In the genomic region with DNA sequence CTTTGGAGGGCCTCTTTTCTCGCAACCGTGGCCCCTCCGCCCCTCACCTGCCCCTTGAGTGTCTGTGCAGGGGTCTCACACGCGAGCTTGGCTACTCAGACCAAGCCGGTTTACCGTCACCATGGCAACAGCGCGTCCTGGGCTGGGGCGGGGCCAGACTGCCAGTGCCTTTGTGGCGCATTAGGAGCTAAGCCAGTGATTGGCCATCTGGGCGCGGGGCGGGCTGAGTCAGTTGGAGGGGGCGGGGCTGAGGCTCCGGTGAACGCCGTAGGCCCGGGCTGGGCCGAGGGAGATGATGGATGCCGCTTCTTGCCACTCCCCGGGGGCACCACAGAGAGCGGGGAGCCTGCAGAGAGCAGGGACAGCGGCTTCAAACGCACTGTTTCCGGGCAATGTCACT, we compare ENCODE assay signal across 8 cellular contexts. TPM values are rescaled to one million over a fixed set of nuclear protein-coding genes. Genes with fewer than 3 reads are reported as not detected.
DNase-seq lines count a peak whose midpoint lies in the region; ATAC-seq and TF ChIP-seq lines count a peak whose summit lies in the region.

No MANE protein-coding gene starts in this region.

- no peak for TF ChIP-seq POLR2A in stomach (IDR thresholded peaks at IDR 0.05)

- TF ChIP-seq CTCF in HFFc6 (IDR thresholded peaks at IDR 0.05) (no peak), omental fat pad (IDR thresholded peaks at IDR 0.05) (no peak), stomach (IDR thresholded peaks at IDR 0.05) (no peak)

- TF ChIP-seq EP300 in stomach (IDR thresholded peaks at IDR 0.05): no peak

- ATAC-seq in SK-N-SH treated with all-trans-retinoic acid at 6 μM for 48 hours: peak; percentile 86
- ATAC-seq in Right ventricle myocardium superior (ENCODE audit: poor library complexity): peak; percentile 99
- peak; percentile 96 for ATAC-seq in omental fat pad (ENCODE audit: low FRiP score)

- CTCF ChIA-PET in CD4-positive, alpha-beta memory T cell (lab: Charles Lee; ENCODE audit: partially characterized antibody): interaction anchor here (1.0 to 3.3 kb wide), 3 partner anchors 26 to 140 kb away, joined by 3 to 13 read pairs (median 4); no protein-coding TSS in a partner anchor

- H3K27ac ChIP-seq in CD4-positive, alpha-beta memory T cell (ENCODE audit: low read depth, low read length): no peak overlapping the region
- H3K27ac ChIP-seq in stomach: peak overlapping the region in 2 of 5 donors; percentile 34 to 48

- H3K4me1 ChIP-seq in CD4-positive, alpha-beta memory T cell (ENCODE audit: insufficient read depth, low read length): peaks cover 16% of the 10 kb centered on the region
- H3K4me1 ChIP-seq in stomach: peaks cover 0 to 15% (median 12%) of the 10 kb centered on the region in 4 donors

- H3K36me3 Mint-ChIP-seq in CD4-positive, alpha-beta memory T cell: no peaks in the 10 kb centered on the region
- H3K36me3 Mint-ChIP-seq in HFFc6 (ENCODE audit: low read depth): no peaks in the 10 kb centered on the region

- no peaks in the 10 kb centered on the region for H3K27me3 ChIP-seq in CD4-positive, alpha-beta memory T cell (ENCODE audit: insufficient read depth, low read length)
- H3K27me3 ChIP-seq in stomach: peaks cover 0 to 30% (median 7%) of the 10 kb centered on the region in 3 donors

- POLR2A ChIA-PET in CD4-positive, alpha-beta memory T cell (lab: Charles Lee; ENCODE audit: partially characterized antibody): interaction anchor here (0.6 to 2.4 kb wide), 10 partner anchors 10 to 81 kb away, joined by 3 to 15 read pairs (median 5); no protein-coding TSS in a partner anchor

- peak; percentile 78 to 90 (median 87) for DNase-seq in CD4-positive, alpha-beta memory T cell
- DNase-seq in HFFc6 (peak; percentile 23), amniotic stem cell (lab: John Stamatoyannopoulos, UW) (peak; percentile 28), Right ventricle myocardium superior (peak; percentile 93), omental fat pad (ENCODE audit: low spot score) (peak; percentile 83), stomach (peak; percentile 90), SIG-M5 treated with dmso at 0.1 percent for 504 hours (lab: John Stamatoyannopoulos, UW; ENCODE audit: unreplicated experiment) (no peak)

- H3K4me3 Mint-ChIP-seq in CD4-positive, alpha-beta memory T cell: peak overlapping the region in 7 of 8 donors; percentile 35 to 71 (median 60)
- no peak overlapping the region for H3K4me3 Mint-ChIP-seq in HFFc6

- H3K36me3 ChIP-seq in CD4-positive, alpha-beta memory T cell (ENCODE audit: insufficient read depth, low read length): no peaks in the 10 kb centered on the region
- no peaks in the 10 kb centered on the region for H3K36me3 ChIP-seq in stomach

- no peaks in the 10 kb centered on the region for H3K9me3 Mint-ChIP-seq in CD4-positive, alpha-beta memory T cell
- H3K9me3 Mint-ChIP-seq in HFFc6: no peaks in the 10 kb centered on the region

- no peaks in the 10 kb centered on the region for H3K27me3 Mint-ChIP-seq in CD4-positive, alpha-beta memory T cell
- peaks cover 59% of the 10 kb centered on the region for H3K27me3 Mint-ChIP-seq in HFFc6 (ENCODE audit: insufficient read depth)

- intact Hi-C loops in CD4-positive, alpha-beta memory T cell (cut with micrococcal nuclease): no loop called here
- intact Hi-C loops in Right ventricle myocardium superior (cut with DNase I) (no loop called here), stomach (cut with DNase I; ENCODE audit: low total_unique reads) (no loop called here)

- peak overlapping the region in 1 of 2 donors; percentile 13 for H3K4me3 ChIP-seq in CD4-positive, alpha-beta memory T cell (ENCODE audit: low read length in 2 of 2)
- H3K4me3 ChIP-seq in stomach: peak overlapping the region; percentile 34 to 43 (median 36)

- H3K27ac Mint-ChIP-seq in CD4-positive, alpha-beta memory T cell: peak overlapping the region; percentile 68 to 94 (median 88)
- no peak overlapping the region for H3K27ac Mint-ChIP-seq in HFFc6

- no peaks in the 10 kb centered on the region for H3K9me3 ChIP-seq in CD4-positive, alpha-beta memory T cell (ENCODE audit: control insufficient read depth in 1 of 2, low read length in 2 of 2)
- no peaks in the 10 kb centered on the region for H3K9me3 ChIP-seq in stomach

- H3K4me1 Mint-ChIP-seq in CD4-positive, alpha-beta memory T cell: peaks cover 10 to 46% (median 19%) of the 10 kb centered on the region in 4 donors
- no peaks in the 10 kb centered on the region; the same call in 1 of the 2 replicates for H3K4me1 Mint-ChIP-seq in HFFc6 (ENCODE audit: low read depth)

- WGBS in stomach, 5 donors: 1 to 5% (median 2%) methylated on average over 16 to 26 of the region's 26 CpGs

TF ChIP-seq in SK-N-SH treated with all-trans-retinoic acid at 6 μM for 48 hours, 23 proteins besides CTCF, POLR2A, EP300 and RAD21:
- TF ChIP-seq, protein P1, sequence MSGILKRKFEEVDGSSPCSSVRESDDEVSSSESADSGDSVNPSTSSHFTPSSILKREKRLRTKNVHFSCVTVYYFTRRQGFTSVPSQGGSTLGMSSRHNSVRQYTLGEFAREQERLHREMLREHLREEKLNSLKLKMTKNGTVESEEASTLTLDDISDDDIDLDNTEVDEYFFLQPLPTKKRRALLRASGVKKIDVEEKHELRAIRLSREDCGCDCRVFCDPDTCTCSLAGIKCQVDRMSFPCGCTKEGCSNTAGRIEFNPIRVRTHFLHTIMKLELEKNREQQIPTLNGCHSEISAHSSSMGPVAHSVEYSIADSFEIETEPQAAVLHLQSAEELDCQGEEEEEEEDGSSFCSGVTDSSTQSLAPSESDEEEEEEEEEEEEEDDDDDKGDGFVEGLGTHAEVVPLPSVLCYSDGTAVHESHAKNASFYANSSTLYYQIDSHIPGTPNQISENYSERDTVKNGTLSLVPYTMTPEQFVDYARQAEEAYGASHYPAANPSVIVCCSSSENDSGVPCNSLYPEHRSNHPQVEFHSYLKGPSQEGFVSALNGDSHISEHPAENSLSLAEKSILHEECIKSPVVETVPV (CRISPR knock-in tag; IDR thresholded peaks at IDR 0.05): no peak
- no peak for TF ChIP-seq TCF4 (CRISPR knock-in tag; IDR thresholded peaks at IDR 0.05; ENCODE audit: borderline replicate concordance)
- no peak for TF ChIP-seq CSDC2 (CRISPR knock-in tag; IDR thresholded peaks at IDR 0.05)
- TF ChIP-seq ZFP3 (CRISPR knock-in tag; IDR thresholded peaks at IDR 0.05): no peak
- no peak for TF ChIP-seq ZFP30 (CRISPR knock-in tag; IDR thresholded peaks at IDR 0.05)
- TF ChIP-seq, protein P2, sequence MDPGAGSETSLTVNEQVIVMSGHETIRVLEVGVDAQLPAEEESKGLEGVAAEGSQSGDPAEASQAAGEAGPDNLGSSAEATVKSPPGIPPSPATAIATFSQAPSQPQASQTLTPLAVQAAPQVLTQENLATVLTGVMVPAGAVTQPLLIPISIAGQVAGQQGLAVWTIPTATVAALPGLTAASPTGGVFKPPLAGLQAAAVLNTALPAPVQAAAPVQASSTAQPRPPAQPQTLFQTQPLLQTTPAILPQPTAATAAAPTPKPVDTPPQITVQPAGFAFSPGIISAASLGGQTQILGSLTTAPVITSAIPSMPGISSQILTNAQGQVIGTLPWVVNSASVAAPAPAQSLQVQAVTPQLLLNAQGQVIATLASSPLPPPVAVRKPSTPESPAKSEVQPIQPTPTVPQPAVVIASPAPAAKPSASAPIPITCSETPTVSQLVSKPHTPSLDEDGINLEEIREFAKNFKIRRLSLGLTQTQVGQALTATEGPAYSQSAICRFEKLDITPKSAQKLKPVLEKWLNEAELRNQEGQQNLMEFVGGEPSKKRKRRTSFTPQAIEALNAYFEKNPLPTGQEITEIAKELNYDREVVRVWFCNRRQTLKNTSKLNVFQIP (CRISPR knock-in tag; IDR thresholded peaks at IDR 0.05; ENCODE audit: borderline replicate concordance, low read depth): no peak
- TF ChIP-seq, protein P3, sequence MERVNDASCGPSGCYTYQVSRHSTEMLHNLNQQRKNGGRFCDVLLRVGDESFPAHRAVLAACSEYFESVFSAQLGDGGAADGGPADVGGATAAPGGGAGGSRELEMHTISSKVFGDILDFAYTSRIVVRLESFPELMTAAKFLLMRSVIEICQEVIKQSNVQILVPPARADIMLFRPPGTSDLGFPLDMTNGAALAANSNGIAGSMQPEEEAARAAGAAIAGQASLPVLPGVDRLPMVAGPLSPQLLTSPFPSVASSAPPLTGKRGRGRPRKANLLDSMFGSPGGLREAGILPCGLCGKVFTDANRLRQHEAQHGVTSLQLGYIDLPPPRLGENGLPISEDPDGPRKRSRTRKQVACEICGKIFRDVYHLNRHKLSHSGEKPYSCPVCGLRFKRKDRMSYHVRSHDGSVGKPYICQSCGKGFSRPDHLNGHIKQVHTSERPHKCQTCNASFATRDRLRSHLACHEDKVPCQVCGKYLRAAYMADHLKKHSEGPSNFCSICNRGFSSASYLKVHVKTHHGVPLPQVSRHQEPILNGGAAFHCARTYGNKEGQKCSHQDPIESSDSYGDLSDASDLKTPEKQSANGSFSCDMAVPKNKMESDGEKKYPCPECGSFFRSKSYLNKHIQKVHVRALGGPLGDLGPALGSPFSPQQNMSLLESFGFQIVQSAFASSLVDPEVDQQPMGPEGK (CRISPR knock-in tag; IDR thresholded peaks at IDR 0.05; ENCODE audit: borderline replicate concordance): no peak
- no peak for TF ChIP-seq SNAI2 (CRISPR knock-in tag; IDR thresholded peaks at IDR 0.05)
- no peak for TF ChIP-seq ESRRG (CRISPR knock-in tag; IDR thresholded peaks at IDR 0.05)
TF ChIP-seq in SK-N-SH treated with all-trans-retinoic acid at 6 μM for 48 hours: peak in this region for 0.

RNA-seq across cellular contexts. Expression of a gene that starts 48.7 kb away (rescaled TPM):
- total RNA-seq in CD4-positive, alpha-beta memory T cell: not detected
- not detected for polyA plus RNA-seq in CD4-positive, alpha-beta memory T cell
- not detected for total RNA-seq in HFFc6 (2021; fragmentation: NEBNext Ultra II Directional; extraction: Animal tissue kit (Norgen Biotek cat#: 25700))
- not detected for total RNA-seq in Right ventricle myocardium superior
- total RNA-seq in omental fat pad: not detected
- total RNA-seq in stomach: not detected
- 1 to 10 TPM; 2.8 to 7.3 (median 6.0) TPM for polyA plus RNA-seq in stomach

RNA-seq across cellular contexts. Expression of a gene that starts 55.9 kb away (rescaled TPM):
- 1 to 10 TPM; 6.5 to 7.4 TPM for total RNA-seq in CD4-positive, alpha-beta memory T cell
- polyA plus RNA-seq in CD4-positive, alpha-beta memory T cell: 1 to 10 TPM; 1.3 to 3.4 TPM
- total RNA-seq in HFFc6 (2021; fragmentation: NEBNext Ultra II Directional; extraction: Animal tissue kit (Norgen Biotek cat#: 25700)): not detected
- total RNA-seq in Right ventricle myocardium superior (1.6 TPM), omental fat pad (1 to 10 TPM in 2 of 4 donors, under 1 TPM in 2; 0.28 to 2.8 (median 0.92) TPM), stomach (1 to 10 TPM in 1 of 5 donors, under 1 TPM in 2, not detected in 2; 0.55 to 2.9 (median 0.87) TPM)
- polyA plus RNA-seq in stomach: under 1 TPM; 0.46 to 0.70 (median 0.68) TPM
